15 cellular contexts compared by ENCODE assay signal in the genomic region with DNA sequence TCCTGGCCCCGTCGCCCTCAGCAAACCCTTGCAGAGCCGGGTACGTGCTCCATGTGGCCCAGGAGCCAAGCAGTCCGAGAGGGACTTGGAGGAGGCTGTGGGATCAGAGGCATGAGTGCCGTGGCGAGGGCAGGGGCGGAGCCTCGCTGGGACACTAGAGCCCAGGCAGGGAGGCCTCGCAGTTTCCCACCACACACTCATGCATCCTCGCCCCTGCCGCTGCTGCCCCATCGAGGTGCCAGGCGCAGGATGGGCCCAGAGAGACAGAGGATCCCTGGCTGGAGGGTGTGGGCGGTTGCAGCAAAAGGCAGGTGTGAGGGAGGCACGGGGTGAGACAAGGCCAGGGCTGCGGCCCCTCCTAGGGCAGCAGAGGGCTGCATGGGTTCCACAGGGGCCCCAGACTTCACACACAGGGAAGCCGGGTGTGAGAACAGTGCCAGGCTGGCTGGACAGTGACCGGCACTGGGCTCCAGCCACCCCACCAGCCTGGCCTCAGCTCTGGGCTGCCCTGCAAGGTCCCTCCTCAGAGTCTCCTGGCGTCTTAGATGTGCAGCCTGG. TPM values are rescaled to one million over a fixed set of nuclear protein-coding genes. Genes with fewer than 3 reads are reported as not detected.
DNase-seq lines count a peak whose midpoint lies in the region; ATAC-seq and TF ChIP-seq lines count a peak whose summit lies in the region.
"Had no signal": no experiment of that assay in that cellular context is flagged by ENCODE, and none has a peak within 500 bp of the region (broad histone marks: within the 10 kb centered on the region; RNA-seq: fewer than 3 reads in every experiment).

No MANE protein-coding gene starts in this region.

- TF ChIP-seq CTCF in heart left ventricle (IDR thresholded peaks at IDR 0.05) (no peak), endodermal cell (conservative IDR thresholded peaks at IDR 0.05) (no peak), neural progenitor cell (IDR thresholded peaks at IDR 0.05) (no peak), upper lobe of right lung (IDR thresholded peaks at IDR 0.05) (no peak)

- H3K27me3 ChIP-seq in heart left ventricle (peaks cover 0 to 7% (median 0%) of the 10 kb centered on the region in 9 donors), endodermal cell (ENCODE audit: control insufficient read depth, insufficient read depth, low read length, poor library complexity, severe bottlenecking) (no peaks in the 10 kb centered on the region), neural progenitor cell (no peaks in the 10 kb centered on the region), upper lobe of right lung (no peaks in the 10 kb centered on the region)

- H2AFZ ChIP-seq in neural progenitor cell (replicated peaks), result no peak overlapping the region

- peaks cover 75% of the 10 kb centered on the region for H4K20me1 ChIP-seq in neural progenitor cell (ENCODE audit: low read depth)

- H3F3A ChIP-seq in neural progenitor cell (ENCODE audit: low read depth), result peaks cover 6% of the 10 kb centered on the region

- peaks cover 27 to 100% (median 79%) of the 10 kb centered on the region in 12 donors for H3K4me1 ChIP-seq in heart left ventricle
- H3K4me1 ChIP-seq in endodermal cell (ENCODE audit: control insufficient read depth, insufficient read depth, low read length), result peaks cover 7% of the 10 kb centered on the region
- H3K4me1 ChIP-seq in neural progenitor cell, result peaks cover 31% of the 10 kb centered on the region
- H3K4me1 ChIP-seq in upper lobe of right lung, result peaks cover 64% of the 10 kb centered on the region

- H3K36me3 Mint-ChIP-seq in endodermal cell (ENCODE audit: low read depth), result peaks cover 39% of the 10 kb centered on the region
- H3K36me3 Mint-ChIP-seq in neural progenitor cell, result peaks cover 20% of the 10 kb centered on the region
- H3K36me3 Mint-ChIP-seq: memory B cell; stimulated activated effector memory CD8-positive, alpha-beta T cell treated with anti-CD3 and anti-CD28 coated beads, Interleukin-12 subunit alpha, Interleukin-12 subunit beta, amount 100 ng/mL, for 72 hours had no signal

- no peak overlapping the region for H3K4me2 ChIP-seq in neural progenitor cell

- H3K9me3 Mint-ChIP-seq in endodermal cell (no peaks in the 10 kb centered on the region), neural progenitor cell (no peaks in the 10 kb centered on the region)
- H3K9me3 Mint-ChIP-seq: memory B cell; stimulated activated effector memory CD8-positive, alpha-beta T cell treated with anti-CD3 and anti-CD28 coated beads, Interleukin-12 subunit alpha, Interleukin-12 subunit beta, amount 100 ng/mL, for 72 hours had no signal

- H3K79me2 ChIP-seq in neural progenitor cell (ENCODE audit: low read depth), result peaks cover 60% of the 10 kb centered on the region

- TF ChIP-seq POLR2A in heart left ventricle (IDR thresholded peaks at IDR 0.05), result no peak

- H3K27me3 Mint-ChIP-seq in endodermal cell (ENCODE audit: insufficient read depth) (no peaks in the 10 kb centered on the region), neural progenitor cell (ENCODE audit: insufficient read depth, low read depth) (peaks cover 10% of the 10 kb centered on the region)

- peaks cover 0 to 30% (median 21%) of the 10 kb centered on the region in 9 donors for H3K36me3 ChIP-seq in heart left ventricle
- H3K36me3 ChIP-seq in endodermal cell (ENCODE audit: control insufficient read depth, insufficient read depth, low read length), result peaks cover 9% of the 10 kb centered on the region
- no peaks in the 10 kb centered on the region for H3K36me3 ChIP-seq in neural progenitor cell
- peaks cover 29% of the 10 kb centered on the region for H3K36me3 ChIP-seq in upper lobe of right lung

- H3K9ac ChIP-seq in endodermal cell (ENCODE audit: extremely low read depth, low read length, poor library complexity, severe bottlenecking), result no peak overlapping the region
- H3K9ac ChIP-seq in neural progenitor cell, result no peak overlapping the region

- peak overlapping the region in 11 of 12 donors; percentile 86 to 99 (median 95) for H3K27ac ChIP-seq in heart left ventricle
- no peak overlapping the region for H3K27ac ChIP-seq in endodermal cell (ENCODE audit: low read depth, low read length)
- H3K27ac ChIP-seq in neural progenitor cell, result peak overlapping the region; percentile 20
- H3K27ac ChIP-seq in upper lobe of right lung, result peak overlapping the region; percentile 36

- H3K27ac Mint-ChIP-seq in endodermal cell (peak overlapping the region; percentile 90), neural progenitor cell (peak overlapping the region; percentile 93)
- H3K27ac Mint-ChIP-seq: memory B cell; stimulated activated effector memory CD8-positive, alpha-beta T cell treated with anti-CD3 and anti-CD28 coated beads, Interleukin-12 subunit alpha, Interleukin-12 subunit beta, amount 100 ng/mL, for 72 hours had no signal

- intact Hi-C loops in heart left ventricle (cut with DNase I), result no loop called here
- intact Hi-C loops in left cardiac atrium (cut with DNase I), result no loop called here
- intact Hi-C loops in upper lobe of right lung (cut with DNase I), result no loop called here

- H3K9me3 ChIP-seq in heart left ventricle (no peaks in the 10 kb centered on the region), endodermal cell (ENCODE audit: control insufficient read depth, low read length) (no peaks in the 10 kb centered on the region), neural progenitor cell (ENCODE audit: low read depth) (no peaks in the 10 kb centered on the region), upper lobe of right lung (no peaks in the 10 kb centered on the region)

- H3K4me1 Mint-ChIP-seq in endodermal cell (peaks cover 25% of the 10 kb centered on the region), neural progenitor cell (peaks cover 70% of the 10 kb centered on the region)

- H3K4me3 Mint-ChIP-seq in endodermal cell (no peak overlapping the region), neural progenitor cell (no peak overlapping the region)
- H3K4me3 Mint-ChIP-seq: memory B cell; stimulated activated effector memory CD8-positive, alpha-beta T cell treated with anti-CD3 and anti-CD28 coated beads, Interleukin-12 subunit alpha, Interleukin-12 subunit beta, amount 100 ng/mL, for 72 hours had no signal

- DNase-seq in heart left ventricle (no peak), left cardiac atrium (no peak), endodermal cell (no peak), neural progenitor cell (ENCODE audit: low spot score) (no peak), upper lobe of right lung (no peak), NCI-H524 (lab: John Stamatoyannopoulos, UW) (no peak), HPDE6-E6E7 (ENCODE audit: extremely low spot score) (no peak)
- no peak for DNase-seq in NK-92 treated with Interleukin-12 subunit alpha and Interleukin-12 subunit beta, amount 100 ng/mL, for 24 hours (lab: John Stamatoyannopoulos, UW)
- DNase-seq: NCI-H446 treated with DMSO at 0.1 percent for 48 hours, T-helper 1 cell had no signal

- H3K4me3 ChIP-seq in heart left ventricle (no peak overlapping the region), endodermal cell (ENCODE audit: low read length) (no peak overlapping the region), neural progenitor cell (no peak overlapping the region), upper lobe of right lung (no peak overlapping the region)

- no peak for ATAC-seq in heart left ventricle
- ATAC-seq in left cardiac atrium, result no peak
- no peak for ATAC-seq in upper lobe of right lung
- ATAC-seq: stimulated activated effector memory CD8-positive, alpha-beta T cell treated with anti-CD3 and anti-CD28 coated beads, Interleukin-12 subunit alpha, Interleukin-12 subunit beta, amount 100 ng/mL, for 72 hours had no signal

- WGBS in heart left ventricle, 4 donors, result 38 to 60% (median 51%) methylated on average over 16 to 20 of the region's 20 CpGs
- 90 to 96% methylated on average over 5 to 20 of the region's 20 CpGs for WGBS in endodermal cell (ENCODE audit: insufficient coverage in 1 of 2, insufficient read length in 1 of 2), 2 experiments

RNA-seq across cellular contexts. Expression of a gene that starts 7.7 kb away (rescaled TPM):
- 100 to 1,000 TPM in 1 of 9 donors, 10 to 100 TPM in 8; 51.4 to 129 (median 72.0) TPM for total RNA-seq in heart left ventricle
- polyA plus RNA-seq in heart left ventricle, result 10 to 100 TPM; 54.2 to 89.2 TPM
- total RNA-seq in left cardiac atrium, result 10 to 100 TPM; 46.5 to 65.9 TPM
- total RNA-seq in endodermal cell, result 10 to 100 TPM; 56.2 to 74.3 TPM
- polyA plus RNA-seq in endodermal cell (2013, experiment 1 of 2), result 38.6 TPM
- 33.2 TPM for polyA plus RNA-seq in endodermal cell (2013, experiment 2 of 2)
- total RNA-seq in neural progenitor cell (ENCODE audit: low replicate concordance), result 10.9 and 29.1 TPM in 2 replicates
- total RNA-seq in upper lobe of right lung, result 61.7 TPM

RNA-seq across cellular contexts. Expression of a gene that starts 25.0 kb away (rescaled TPM):
- total RNA-seq in heart left ventricle (1 to 10 TPM in 5 of 9 donors, not detected in 4; 2.0 to 3.7 (median 3.0) TPM), left cardiac atrium (1 to 10 TPM in 1 of 2 donors, under 1 TPM in 1; 0.39 to 1.4 TPM), endodermal cell (not detected), neural progenitor cell (ENCODE audit: low replicate concordance) (not detected in 2 replicates), upper lobe of right lung (not detected)
- under 1 TPM in 1 of 2 donors, not detected in 1; 0.64 TPM for polyA plus RNA-seq in heart left ventricle
- not detected for polyA plus RNA-seq in endodermal cell (2013, experiment 1 of 2)
- not detected for polyA plus RNA-seq in endodermal cell (2013, experiment 2 of 2)
- total RNA-seq: A172; activated CD8-positive, alpha-beta memory T cell treated with anti-CD3 and anti-CD28 coated beads for 36 hours; Daoy had no signal

RNA-seq across cellular contexts. Expression of a gene that starts 36.8 kb away (rescaled TPM):
- total RNA-seq in heart left ventricle (1 to 10 TPM in 4 of 9 donors, under 1 TPM in 1, not detected in 4; 0.98 to 3.7 (median 2.8) TPM), left cardiac atrium (not detected), endodermal cell (not detected), neural progenitor cell (ENCODE audit: low replicate concordance) (not detected in 2 replicates), upper lobe of right lung (0.78 TPM)
- under 1 TPM in 1 of 2 donors, not detected in 1; 0.51 TPM for polyA plus RNA-seq in heart left ventricle
- not detected for polyA plus RNA-seq in endodermal cell (2013, experiment 1 of 2)
- not detected for polyA plus RNA-seq in endodermal cell (2013, experiment 2 of 2)
- total RNA-seq: A172; activated CD8-positive, alpha-beta memory T cell treated with anti-CD3 and anti-CD28 coated beads for 36 hours; Daoy had no signal
